9 cellular contexts compared by ENCODE assay signal in genomic region chr10:86710987-86711236, GRCh38. TPM values are rescaled to one million over a fixed set of nuclear protein-coding genes. Genes with fewer than 3 reads are reported as not detected.
DNase-seq lines count a peak whose midpoint lies in the region; ATAC-seq, FAIRE-seq and TF ChIP-seq lines count a peak whose summit lies in the region.
"Had no signal": no experiment of that assay in that cellular context is flagged by ENCODE, and none has a peak within 500 bp of the region (broad histone marks: within the 10 kb centered on the region; RNA-seq: fewer than 3 reads in every experiment).

No MANE protein-coding gene starts in this region.

- DNase-seq in CD8-positive, alpha-beta T cell = no peak
- DNase-seq in bronchial epithelial cell (ENCODE audit: low read depth) (no peak), AG08395 (ENCODE audit: low spot score) (no peak), posterior vena cava (ENCODE audit: low spot score) (no peak), hippocampal formation (lab: John Stamatoyannopoulos, UW) (no peak), NCI-H1417 (lab: John Stamatoyannopoulos, UW) (no peak)

- intact Hi-C loops in CD8-positive, alpha-beta T cell (cut with DNase I, micrococcal nuclease) = loop anchor here (1.0 to 10.0 kb wide), 11 partner anchors 45 to 386 kb away; partner anchors contain the start of genes BMPR1A (in 2 of the 2), SHLD2 (in 2 of the 2) and WAPL (in 1 of the 2)
- intact Hi-C loops in posterior vena cava (cut with DNase I) = loop anchor here in 1 of 2 donors (5.0 kb wide), 2 partner anchors 46 to 191 kb away; partner anchors contain the start of gene BMPR1A

- H3K4me2 ChIP-seq in neural cell (ENCODE audit: low read length) = no peak overlapping the region

- H2AFZ ChIP-seq in neural cell (ENCODE audit: low read depth, low read length) = peak overlapping the region; percentile 65

- no peak for ATAC-seq in CD8-positive, alpha-beta T cell

- peak overlapping the region; percentile 88 for H3K4me3 Mint-ChIP-seq in CD8-positive, alpha-beta T cell

- H3K79me2 ChIP-seq in neural cell (replicated peaks; ENCODE audit: insufficient read depth, low read length) = no peaks in the 10 kb centered on the region

- H3K4me3 ChIP-seq in CD8-positive, alpha-beta T cell (ENCODE audit: low read depth, low read length) = peak overlapping the region; percentile 66
- H3K4me3 ChIP-seq in HUES48 (ENCODE audit: low read depth, low read length) (peak overlapping the region; percentile 63; the same call in 1 of the 2 replicates), bronchial epithelial cell (ENCODE audit: low read depth, low read length) (peak overlapping the region; percentile 69), neural cell (ENCODE audit: low read length) (peak overlapping the region; percentile 65)

- peak overlapping the region; percentile 96 for H3K27ac Mint-ChIP-seq in CD8-positive, alpha-beta T cell

- TF ChIP-seq RAD21 in neural cell (conservative IDR thresholded peaks at IDR 0.05) = no peak

- H3K9me3 ChIP-seq in CD8-positive, alpha-beta T cell (ENCODE audit: low read length) = no peaks in the 10 kb centered on the region
- no peaks in the 10 kb centered on the region for H3K9me3 ChIP-seq in HUES48 (ENCODE audit: control insufficient read depth, insufficient read depth, low read length)
- no peaks in the 10 kb centered on the region for H3K9me3 ChIP-seq in neural cell (ENCODE audit: low read length)

- no peaks in the 10 kb centered on the region for H3K36me3 Mint-ChIP-seq in CD8-positive, alpha-beta T cell

- peak overlapping the region; percentile 74 for H3K27ac ChIP-seq in CD8-positive, alpha-beta T cell (ENCODE audit: low read depth, low read length)
- peak overlapping the region; percentile 58 for H3K27ac ChIP-seq in HUES48 (ENCODE audit: low read depth, low read length)
- no peak overlapping the region for H3K27ac ChIP-seq in neural cell (ENCODE audit: low read length)

- no peaks in the 10 kb centered on the region for H3K27me3 Mint-ChIP-seq in CD8-positive, alpha-beta T cell (ENCODE audit: low read depth)

- POLR2A ChIA-PET in CD8-positive, alpha-beta T cell (lab: Charles Lee) = interaction anchor here (3.7 kb wide), 1 partner anchor 45 kb away, joined by 17 read pairs; the partner anchor contains the start of gene BMPR1A

- H3K9ac ChIP-seq in HUES48 (ENCODE audit: low read depth, low read length) (no peak overlapping the region), neural cell (ENCODE audit: low read length) (peak overlapping the region; percentile 61)

- no peaks in the 10 kb centered on the region for H3F3A ChIP-seq in neural cell (ENCODE audit: insufficient read depth, low read length, poor library complexity, severe bottlenecking)

- H3K4me1 ChIP-seq in CD8-positive, alpha-beta T cell (ENCODE audit: insufficient read depth, low read length) = peaks cover 15% of the 10 kb centered on the region
- H3K4me1 ChIP-seq in HUES48 (ENCODE audit: control insufficient read depth, insufficient read depth, low read length) = peaks cover 20% of the 10 kb centered on the region

- peaks cover 13% of the 10 kb centered on the region for H3K4me1 Mint-ChIP-seq in CD8-positive, alpha-beta T cell (ENCODE audit: low read depth)

- no peaks in the 10 kb centered on the region for H3K36me3 ChIP-seq in CD8-positive, alpha-beta T cell (ENCODE audit: insufficient read depth, low read length)
- H3K36me3 ChIP-seq in HUES48 (ENCODE audit: control insufficient read depth, insufficient read depth, low read length) (no peaks in the 10 kb centered on the region), bronchial epithelial cell (ENCODE audit: control insufficient read depth, insufficient read depth, low read length) (no peaks in the 10 kb centered on the region), neural cell (ENCODE audit: insufficient read depth, low read length) (no peaks in the 10 kb centered on the region)

- no peaks in the 10 kb centered on the region for H3K9me3 Mint-ChIP-seq in CD8-positive, alpha-beta T cell

- no peaks in the 10 kb centered on the region for H4K20me1 ChIP-seq in neural cell (ENCODE audit: insufficient read depth)

- CTCF ChIA-PET in CD8-positive, alpha-beta T cell (lab: Charles Lee) = no interaction called here

- H3K9me2 ChIP-seq in neural cell (ENCODE audit: insufficient read depth, low read length) = no peaks in the 10 kb centered on the region

- TF ChIP-seq EP300 in neural cell (conservative IDR thresholded peaks at IDR 0.05; ENCODE audit: poor library complexity, severe bottlenecking) = no peak

- no peak for TF ChIP-seq CTCF in CD8-positive, alpha-beta T cell (IDR thresholded peaks at IDR 0.05)
- TF ChIP-seq CTCF in bronchial epithelial cell (IDR thresholded peaks at IDR 0.05; ENCODE audit: insufficient read depth, low read length, severe bottlenecking) (no peak), neural cell (IDR thresholded peaks at IDR 0.05; ENCODE audit: poor library complexity, severe bottlenecking) (no peak)

- no peaks in the 10 kb centered on the region for H3K27me3 ChIP-seq in CD8-positive, alpha-beta T cell (ENCODE audit: insufficient read depth, low read length)
- H3K27me3 ChIP-seq in HUES48 (ENCODE audit: control insufficient read depth, insufficient read depth, low read length) (no peaks in the 10 kb centered on the region), bronchial epithelial cell (ENCODE audit: control insufficient read depth, insufficient read depth, low read length) (no peaks in the 10 kb centered on the region), neural cell (ENCODE audit: insufficient read depth, low read depth, low read length) (peaks cover 5% of the 10 kb centered on the region)

- no peak for FAIRE-seq in bronchial epithelial cell (lab: Jason Lieb, UNC)
- FAIRE-seq: endometrium had no signal

TF ChIP-seq in neural cell, 6 proteins besides CTCF, POLR2A, EP300 and RAD21:
- no peak for TF ChIP-seq TAF1 (IDR thresholded peaks at IDR 0.05; ENCODE audit: low read depth)
- no peak for TF ChIP-seq EZH2 (IDR thresholded peaks at IDR 0.05; ENCODE audit: borderline replicate concordance, insufficient read depth, low read length, poor library complexity, severe bottlenecking)
- no peak for TF ChIP-seq REST (IDR thresholded peaks at IDR 0.05; ENCODE audit: borderline replicate concordance)
- no peak for TF ChIP-seq POLR2AphosphoS5 (IDR thresholded peaks at IDR 0.05)
- no peak for TF ChIP-seq SMC3 (conservative IDR thresholded peaks at IDR 0.05; ENCODE audit: poor library complexity)
- no peak for TF ChIP-seq MXI1 (conservative IDR thresholded peaks at IDR 0.05; ENCODE audit: poor library complexity, severe bottlenecking)

RNA-seq across cellular contexts. Expression of gene LDB3, which starts 42.6 kb away (rescaled TPM):
- not detected for total RNA-seq in CD8-positive, alpha-beta T cell
- total RNA-seq in bronchial epithelial cell = under 0.01 TPM in 1 of 2 replicates, not detected in the other
- 0.12 TPM in 1 of 2 replicates, not detected in the other for polyA plus RNA-seq in neural cell
- polyA minus RNA-seq in neural cell = not detected in 2 replicates
- 10 to 100 TPM; 27.9 to 29.3 TPM for total RNA-seq in posterior vena cava

RNA-seq across cellular contexts. Expression of gene BMPR1A, which starts 45.5 kb away (rescaled TPM):
- 1 to 10 TPM; 1.6 to 2.0 TPM for total RNA-seq in CD8-positive, alpha-beta T cell
- total RNA-seq in bronchial epithelial cell (29.6 and 32.6 TPM in 2 replicates), posterior vena cava (10 to 100 TPM; 68.0 to 75.8 TPM)
- polyA plus RNA-seq in neural cell = 27.7 and 29.9 TPM in 2 replicates
- 60.9 and 64.1 TPM in 2 replicates for polyA minus RNA-seq in neural cell

RNA-seq across cellular contexts. Expression of gene OPN4, which starts 56.6 kb away (rescaled TPM):
- not detected for total RNA-seq in CD8-positive, alpha-beta T cell
- total RNA-seq in bronchial epithelial cell (not detected in 2 replicates), posterior vena cava (not detected)
- not detected in 2 replicates for polyA plus RNA-seq in neural cell
- not detected in 2 replicates for polyA minus RNA-seq in neural cell

Comparison
In these comparisons a context has a peak if more than half of its experiments do, and no peak if none do; other contexts are left out.
1. RNA of gene LDB3, which starts 42.6 kb away (total RNA-seq): 27.9 to 29.3 TPM in posterior vena cava; not detected in CD8-positive, alpha-beta T cell and under 0.01 TPM in bronchial epithelial cell; every median in the first group is over 10 times any median in the second.
2. RNA of gene BMPR1A, which starts 45.5 kb away (total RNA-seq): 68.0 to 75.8 TPM in posterior vena cava and 29.6 to 32.6 TPM in bronchial epithelial cell; 1.6 to 2.0 TPM in CD8-positive, alpha-beta T cell; every median in the first group is over 10 times any median in the second.
3. Peak in every context shown above with its lines, with median percentiles within 50 percentile points of each other: H3K4me3 ChIP-seq.